Comparison of ENCODE assay signal across 1 cellular context in the genomic region with DNA sequence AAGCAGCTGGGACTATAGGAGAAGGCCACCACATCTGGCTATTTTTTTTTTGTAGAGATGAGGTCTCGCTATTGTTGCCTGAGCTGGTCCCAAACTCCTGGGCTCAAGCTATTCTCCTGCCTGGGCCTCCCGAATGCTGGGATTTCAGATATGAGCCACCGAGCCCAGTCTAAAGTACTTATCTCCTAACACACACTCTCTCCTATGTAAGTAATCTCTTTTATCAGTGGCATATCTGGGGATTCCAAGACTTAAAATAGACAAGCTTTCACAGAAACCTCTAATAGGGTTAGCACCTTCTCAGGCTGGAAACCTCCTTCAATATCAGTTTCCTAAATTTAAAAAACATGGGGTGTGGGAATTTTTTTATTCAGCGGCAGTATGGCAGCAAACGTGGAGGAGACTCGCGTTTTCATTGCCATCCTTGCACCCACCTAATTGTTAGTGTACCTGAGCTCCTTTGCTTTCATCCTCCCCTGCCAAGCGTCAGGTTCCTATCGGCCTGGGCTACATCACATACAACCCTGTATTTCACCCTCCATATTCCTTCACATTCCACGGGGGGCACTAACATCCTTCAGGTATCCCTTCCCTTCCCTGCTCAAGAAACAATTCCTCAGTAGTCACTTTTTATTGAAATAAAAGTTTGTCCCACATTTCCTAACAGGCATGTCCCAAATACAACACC.
TF ChIP-seq lines count a peak whose summit lies in the region.

No MANE protein-coding gene starts in this region.

TF ChIP-seq in endothelial cell of umbilical vein, 7 proteins besides CTCF, POLR2A, EP300 and RAD21:
- TF ChIP-seq, protein P1, sequence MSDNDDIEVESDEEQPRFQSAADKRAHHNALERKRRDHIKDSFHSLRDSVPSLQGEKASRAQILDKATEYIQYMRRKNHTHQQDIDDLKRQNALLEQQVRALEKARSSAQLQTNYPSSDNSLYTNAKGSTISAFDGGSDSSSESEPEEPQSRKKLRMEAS (IDR thresholded peaks at IDR 0.05; ENCODE audit: insufficient read depth, insufficient read length) = no peak
- no peak for TF ChIP-seq GATA2 (IDR thresholded peaks at IDR 0.05; ENCODE audit: insufficient read depth, insufficient read length, low read depth, low read length)
TF ChIP-seq in endothelial cell of umbilical vein: peak in this region for 0.
